ENCODE assay signal across 14 cellular contexts in the genomic region with DNA sequence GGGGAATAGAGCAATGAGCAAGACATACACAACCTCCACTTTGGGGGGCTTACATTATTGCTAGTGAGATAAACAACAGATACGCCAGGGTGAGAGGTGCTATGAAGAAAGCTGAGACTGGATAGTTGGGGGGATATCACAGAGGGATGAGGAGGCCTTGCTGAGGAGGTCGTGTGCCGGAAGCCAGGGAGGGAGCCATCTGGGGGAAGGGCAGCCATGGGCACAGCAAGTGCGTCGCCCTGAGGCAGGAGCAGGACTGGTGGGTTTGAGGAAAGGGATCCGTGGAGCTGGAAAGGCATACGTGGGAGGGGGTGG. TPM values are rescaled to one million over a fixed set of nuclear protein-coding genes. Genes with fewer than 3 reads are reported as not detected.
DNase-seq lines count a peak whose midpoint lies in the region; ATAC-seq and TF ChIP-seq lines count a peak whose summit lies in the region.
"Had no signal": no experiment of that assay in that cellular context is flagged by ENCODE, and none has a peak within 500 bp of the region (broad histone marks: within the 10 kb centered on the region; RNA-seq: fewer than 3 reads in every experiment).

No MANE protein-coding gene starts in this region.

- peak overlapping the region; percentile 71 for H3K4me3 Mint-ChIP-seq in activated CD4-positive, alpha-beta T cell treated with anti-CD3 and anti-CD28 coated beads, Interleukin-2, amount 10 ng/mL, durations not matched to agents 24 days and 14 days
- peak overlapping the region in 5 of 7 donors; percentile 37 to 86 (median 70) for H3K4me3 Mint-ChIP-seq in CD8-positive, alpha-beta memory T cell
- H3K4me3 Mint-ChIP-seq in activated CD8-positive, alpha-beta T cell treated with anti-CD3 and anti-CD28 coated beads, Interleukin-2, amount 10 ng/mL, durations not matched to agents 7 days and 5 days = no peak overlapping the region
- H3K4me3 Mint-ChIP-seq in nephron = peak overlapping the region in 1 of 3 experiments; percentile 14

- CTCF ChIA-PET in CD8-positive, alpha-beta memory T cell (lab: Charles Lee) = interaction anchor here (0.7 to 2.1 kb wide), 5 partner anchors 15 to 119 kb away, joined by 3 to 6 read pairs (median 5); partner anchors contain the start of gene UQCC2
- CTCF ChIA-PET in activated CD8-positive, alpha-beta T cell treated with anti-CD3 and anti-CD28 coated beads, Interleukin-2, amount 10 ng/mL, durations not matched to agents 7 days and 5 days (lab: Charles Lee) = interaction anchor here (1.6 to 5.4 kb wide), 3 partner anchors 16 to 119 kb away, joined by 6 to 27 read pairs (median 21); partner anchors contain the start of gene UQCC2

- peaks cover 2% of the 10 kb centered on the region for H3K27me3 Mint-ChIP-seq in activated CD4-positive, alpha-beta T cell treated with anti-CD3 and anti-CD28 coated beads, Interleukin-2, amount 10 ng/mL, durations not matched to agents 24 days and 14 days
- no peaks in the 10 kb centered on the region for H3K27me3 Mint-ChIP-seq in CD8-positive, alpha-beta memory T cell
- no peaks in the 10 kb centered on the region for H3K27me3 Mint-ChIP-seq in activated CD8-positive, alpha-beta T cell treated with anti-CD3 and anti-CD28 coated beads, Interleukin-2, amount 10 ng/mL, durations not matched to agents 7 days and 5 days (ENCODE audit: low read depth)
- peaks cover 23% of the 10 kb centered on the region for H3K27me3 Mint-ChIP-seq in nephron (ENCODE audit: low read depth)

- no peaks in the 10 kb centered on the region for H3K36me3 Mint-ChIP-seq in activated CD4-positive, alpha-beta T cell treated with anti-CD3 and anti-CD28 coated beads, Interleukin-2, amount 10 ng/mL, durations not matched to agents 24 days and 14 days (ENCODE audit: low read depth)
- no peaks in the 10 kb centered on the region for H3K36me3 Mint-ChIP-seq in CD8-positive, alpha-beta memory T cell
- H3K36me3 Mint-ChIP-seq in activated CD8-positive, alpha-beta T cell treated with anti-CD3 and anti-CD28 coated beads, Interleukin-2, amount 10 ng/mL, durations not matched to agents 7 days and 5 days (ENCODE audit: low read depth) = no peaks in the 10 kb centered on the region
- H3K36me3 Mint-ChIP-seq in nephron (ENCODE audit: low read depth) = no peaks in the 10 kb centered on the region

- no peak overlapping the region for H3K27ac Mint-ChIP-seq in activated CD4-positive, alpha-beta T cell treated with anti-CD3 and anti-CD28 coated beads, Interleukin-2, amount 10 ng/mL, durations not matched to agents 24 days and 14 days
- peak overlapping the region in 7 of 8 donors; percentile 55 to 98 (median 84) for H3K27ac Mint-ChIP-seq in CD8-positive, alpha-beta memory T cell
- peak overlapping the region; percentile 1 for H3K27ac Mint-ChIP-seq in activated CD8-positive, alpha-beta T cell treated with anti-CD3 and anti-CD28 coated beads, Interleukin-2, amount 10 ng/mL, durations not matched to agents 7 days and 5 days
- peak overlapping the region in 2 of 3 experiments; percentile 37 to 93 for H3K27ac Mint-ChIP-seq in nephron

- ATAC-seq in activated CD8-positive, alpha-beta T cell treated with anti-CD3 and anti-CD28 coated beads, Interleukin-2, amount 10 ng/mL, durations not matched to agents 7 days and 5 days = no peak
- ATAC-seq in HG02623 (IDR thresholded peaks at IDR 0.05; ENCODE audit: unreplicated experiment) (no peak), GM21619 (IDR thresholded peaks at IDR 0.05; ENCODE audit: unreplicated experiment) (no peak)
- ATAC-seq: left ventricle myocardium superior had no signal

- no peak for DNase-seq in activated CD4-positive, alpha-beta T cell treated with anti-CD3 and anti-CD28 coated beads, Interleukin-2, amount 10 ng/mL, durations not matched to agents 24 days and 14 days
- DNase-seq in activated CD4-positive, alpha-beta T cell treated with anti-CD3 and anti-CD28 coated beads, Interleukin-2, amount 50 U/mL, for 48 hours = no peak
- DNase-seq in CD8-positive, alpha-beta memory T cell = no peak
- DNase-seq in activated CD8-positive, alpha-beta T cell treated with anti-CD3 and anti-CD28 coated beads, Interleukin-2, amount 10 ng/mL, durations not matched to agents 7 days and 5 days = no peak
- no peak for DNase-seq in posterior cingulate gyrus
- DNase-seq: left ventricle myocardium superior, MV-4-11 had no signal

- no peak overlapping the region for H3K27ac ChIP-seq in CD8-positive, alpha-beta memory T cell (ENCODE audit: low read depth, low read length)
- H3K27ac ChIP-seq: right atrium auricular region, SK-N-MC, VCaP had no signal

- H3K27me3 ChIP-seq in CD8-positive, alpha-beta memory T cell (ENCODE audit: insufficient read depth, low read length, poor library complexity, severe bottlenecking) = no peaks in the 10 kb centered on the region
- H3K27me3 ChIP-seq: right atrium auricular region, upper lobe of right lung had no signal

- H3K36me3 ChIP-seq in CD8-positive, alpha-beta memory T cell (ENCODE audit: insufficient read depth, low read length) = no peaks in the 10 kb centered on the region
- H3K36me3 ChIP-seq: right atrium auricular region, upper lobe of right lung had no signal

- no peaks in the 10 kb centered on the region for H3K9me3 Mint-ChIP-seq in activated CD4-positive, alpha-beta T cell treated with anti-CD3 and anti-CD28 coated beads, Interleukin-2, amount 10 ng/mL, durations not matched to agents 24 days and 14 days
- H3K9me3 Mint-ChIP-seq in CD8-positive, alpha-beta memory T cell = no peaks in the 10 kb centered on the region
- H3K9me3 Mint-ChIP-seq in activated CD8-positive, alpha-beta T cell treated with anti-CD3 and anti-CD28 coated beads, Interleukin-2, amount 10 ng/mL, durations not matched to agents 7 days and 5 days (ENCODE audit: insufficient read depth) = no peaks in the 10 kb centered on the region
- no peaks in the 10 kb centered on the region for H3K9me3 Mint-ChIP-seq in nephron

- H3K4me1 ChIP-seq in CD8-positive, alpha-beta memory T cell (ENCODE audit: insufficient read depth, low read length) = peaks cover 8% of the 10 kb centered on the region

- POLR2A ChIA-PET in CD8-positive, alpha-beta memory T cell (lab: Charles Lee) = interaction anchor here (1.0 to 1.6 kb wide), 3 partner anchors 29 to 138 kb away, joined by 3 to 7 read pairs (median 3); partner anchors contain the start of genes ITPR3, UQCC2 and ZBTB9
- POLR2A ChIA-PET in activated CD8-positive, alpha-beta T cell treated with anti-CD3 and anti-CD28 coated beads, Interleukin-2, amount 10 ng/mL, durations not matched to agents 7 days and 5 days (lab: Charles Lee) = interaction anchor here (0.5 to 1.3 kb wide), 2 partner anchors 29 to 100 kb away, joined by 3 to 4 read pairs; partner anchors contain the start of gene ITPR3

- intact Hi-C loops in activated CD4-positive, alpha-beta T cell treated with anti-CD3 and anti-CD28 coated beads, Interleukin-2, amount 10 ng/mL, durations not matched to agents 24 days and 14 days (cut with micrococcal nuclease) = no loop called here
- intact Hi-C loops in posterior cingulate gyrus (cut with DNase I) = no loop called here

- no peaks in the 10 kb centered on the region for H3K9me3 ChIP-seq in CD8-positive, alpha-beta memory T cell (ENCODE audit: low read length)
- H3K9me3 ChIP-seq: right atrium auricular region, upper lobe of right lung had no signal

- peaks cover 26% of the 10 kb centered on the region for H3K4me1 Mint-ChIP-seq in activated CD4-positive, alpha-beta T cell treated with anti-CD3 and anti-CD28 coated beads, Interleukin-2, amount 10 ng/mL, durations not matched to agents 24 days and 14 days
- peaks cover 18 to 28% (median 19%) of the 10 kb centered on the region in 3 donors for H3K4me1 Mint-ChIP-seq in CD8-positive, alpha-beta memory T cell
- H3K4me1 Mint-ChIP-seq in activated CD8-positive, alpha-beta T cell treated with anti-CD3 and anti-CD28 coated beads, Interleukin-2, amount 10 ng/mL, durations not matched to agents 7 days and 5 days (ENCODE audit: low read depth) = peaks cover 28% of the 10 kb centered on the region
- H3K4me1 Mint-ChIP-seq in nephron = peaks cover 30% of the 10 kb centered on the region

- H3K4me3 ChIP-seq in CD8-positive, alpha-beta memory T cell (ENCODE audit: low read length) = no peak overlapping the region
- H3K4me3 ChIP-seq: SK-N-MC had no signal

- TF ChIP-seq CTCF in nephron (IDR thresholded peaks at IDR 0.05; ENCODE audit: unreplicated experiment in 3 of 3) = no peak

RNA-seq across cellular contexts. Expression of gene BAK1, which starts 12.2 kb away (rescaled TPM):
- 54.7 and 55.9 TPM in 2 replicates for total RNA-seq in activated CD4-positive, alpha-beta T cell treated with anti-CD3 and anti-CD28 coated beads, Interleukin-2, amount 10 ng/mL, durations not matched to agents 24 days and 14 days
- 10 to 100 TPM; 48.5 to 50.1 TPM for total RNA-seq in CD8-positive, alpha-beta memory T cell
- 43.4 TPM for polyA plus RNA-seq in CD8-positive, alpha-beta memory T cell
- 10 to 100 TPM; 76.0 to 76.2 TPM for total RNA-seq in activated CD8-positive, alpha-beta T cell treated with anti-CD3 and anti-CD28 coated beads, Interleukin-2, amount 10 ng/mL, durations not matched to agents 7 days and 5 days

RNA-seq across cellular contexts. Expression of gene ITPR3, which starts 28.9 kb away (rescaled TPM):
- 45.5 and 45.6 TPM in 2 replicates for total RNA-seq in activated CD4-positive, alpha-beta T cell treated with anti-CD3 and anti-CD28 coated beads, Interleukin-2, amount 10 ng/mL, durations not matched to agents 24 days and 14 days
- 10 to 100 TPM; 42.0 to 43.3 TPM for total RNA-seq in CD8-positive, alpha-beta memory T cell
- polyA plus RNA-seq in CD8-positive, alpha-beta memory T cell = 7.9 TPM
- 10 to 100 TPM; 57.8 to 59.3 TPM for total RNA-seq in activated CD8-positive, alpha-beta T cell treated with anti-CD3 and anti-CD28 coated beads, Interleukin-2, amount 10 ng/mL, durations not matched to agents 7 days and 5 days
